In the genomic region with DNA sequence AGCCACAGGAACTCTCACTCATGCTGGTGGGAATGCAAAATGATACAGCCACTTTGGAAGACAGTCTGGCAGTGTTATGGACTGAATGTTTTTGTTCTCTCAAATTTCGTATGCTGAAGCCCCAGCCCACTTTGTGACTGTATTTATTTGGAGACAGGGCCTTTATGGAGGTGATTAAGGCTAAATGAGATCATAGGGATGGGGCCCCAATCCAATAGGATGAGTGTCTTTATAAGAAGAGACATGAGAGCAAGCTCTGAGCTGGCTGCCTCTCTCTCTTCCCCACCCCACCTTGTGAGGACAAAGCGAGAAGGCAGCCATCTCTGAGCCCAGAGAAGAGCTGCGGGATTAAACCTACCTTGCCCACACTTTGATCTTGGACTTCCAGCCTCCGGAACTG, we compare ENCODE assay signal across 6 cellular contexts.
"Had no signal": no experiment of that assay in that cellular context is flagged by ENCODE, and none has a peak within 500 bp of the region (broad histone marks: within the 10 kb centered on the region; RNA-seq: fewer than 3 reads in every experiment).

No MANE protein-coding gene starts in this region.

- FAIRE-seq: HTR-8/SVneo, K562 had no signal

- H3K4me3 ChIP-seq: K562 had no signal

- H3K27ac ChIP-seq: HL-60 had no signal

- DNase-seq: IMR-90, KBM-7, KG1 had no signal

- ATAC-seq: K562 had no signal
